11 cellular contexts compared by ENCODE assay signal in the genomic region with DNA sequence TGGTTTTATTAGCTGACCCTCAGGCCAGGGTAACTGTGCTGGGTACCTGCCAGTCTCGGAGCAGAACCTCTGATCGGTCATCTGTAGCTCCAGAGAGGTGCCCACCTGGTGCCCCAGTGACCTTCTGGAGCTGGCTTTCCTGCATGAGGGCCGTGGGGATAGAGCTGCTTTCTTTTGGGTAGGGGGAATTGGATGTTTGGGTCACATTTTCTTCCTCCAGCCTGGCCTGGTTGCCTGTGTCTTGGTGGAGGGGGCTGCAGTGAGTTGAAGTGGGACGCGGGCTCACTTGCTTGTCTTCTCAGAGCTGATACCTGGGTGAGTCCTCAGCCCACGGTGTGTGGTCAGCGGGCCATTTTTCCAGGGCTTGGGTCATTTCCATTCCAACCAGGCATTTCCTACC. TPM values are rescaled to one million over a fixed set of nuclear protein-coding genes. Genes with fewer than 3 reads are reported as not detected.
DNase-seq lines count a peak whose midpoint lies in the region; ATAC-seq and TF ChIP-seq lines count a peak whose summit lies in the region.
"Had no signal": no experiment of that assay in that cellular context is flagged by ENCODE, and none has a peak within 500 bp of the region (broad histone marks: within the 10 kb centered on the region; RNA-seq: fewer than 3 reads in every experiment).

No MANE protein-coding gene starts in this region.

- H3K36me3 Mint-ChIP-seq in progenitor cell of endocrine pancreas (ENCODE audit: insufficient read depth), result peaks cover 2% of the 10 kb centered on the region

- no peaks in the 10 kb centered on the region for H3K27me3 Mint-ChIP-seq in progenitor cell of endocrine pancreas

- no peak for TF ChIP-seq EP300 in esophagus muscularis mucosa (IDR thresholded peaks at IDR 0.05)

- BruUV-seq in Panc1 (replicated peaks; lab: Mats Ljungman, UMichigan), result no TSS peak

- intact Hi-C loops in Panc1 (cut with micrococcal nuclease; ENCODE audit: unreplicated experiment) (loop anchor here (5.0 kb wide), 1 partner anchor 69 kb away; no protein-coding TSS in a partner anchor), esophagus muscularis mucosa (cut with DNase I) (loop anchor here (5.0 kb wide), 1 partner anchor 64 kb away; no protein-coding TSS in a partner anchor)

- peaks cover 53% of the 10 kb centered on the region for H3K4me1 ChIP-seq in Panc1 (ENCODE audit: control insufficient read depth, insufficient read depth, low read length)
- peaks cover 26 to 71% (median 64%) of the 10 kb centered on the region in 4 donors for H3K4me1 ChIP-seq in esophagus muscularis mucosa

- no peaks in the 10 kb centered on the region for H3K9me3 ChIP-seq in Panc1 (ENCODE audit: control insufficient read depth, insufficient read depth, low read depth, low read length)
- no peaks in the 10 kb centered on the region for H3K9me3 ChIP-seq in esophagus muscularis mucosa

- no peaks in the 10 kb centered on the region for H3K9me3 Mint-ChIP-seq in progenitor cell of endocrine pancreas (ENCODE audit: low read depth)

- peak overlapping the region; percentile 80 for H3K4me3 Mint-ChIP-seq in progenitor cell of endocrine pancreas (ENCODE audit: low read depth)

- WGBS in esophagus muscularis mucosa, result 87% methylated on average over 7 of the region's 7 CpGs

- no peak for TF ChIP-seq CTCF in Panc1 (IDR thresholded peaks at IDR 0.05)
- TF ChIP-seq CTCF in esophagus muscularis mucosa (IDR thresholded peaks at IDR 0.05), result no peak
- no peak for TF ChIP-seq CTCF in progenitor cell of endocrine pancreas (IDR thresholded peaks at IDR 0.05; ENCODE audit: unreplicated experiment)

- ATAC-seq in Panc1 (no peak), HG02938 (IDR thresholded peaks at IDR 0.05; ENCODE audit: unreplicated experiment) (no peak), GM18909 (IDR thresholded peaks at IDR 0.05; ENCODE audit: poor library complexity, unreplicated experiment) (no peak)

- in situ Hi-C loops in Panc1 (cut with HindIII; ENCODE audit: low pct_unique_long_range_greater_than_20kb, low sequenced_read_pairs), result no loop called here

- TF ChIP-seq POLR2A in esophagus muscularis mucosa (IDR thresholded peaks at IDR 0.05; ENCODE audit: low read depth), result no peak

- H3K27me3 ChIP-seq in Panc1 (ENCODE audit: control insufficient read depth, insufficient read depth, low read length) (no peaks in the 10 kb centered on the region), esophagus muscularis mucosa (no peaks in the 10 kb centered on the region)

- CTCF ChIA-PET in Panc1 (lab: Charles Lee), result no interaction called here

- peaks cover 47% of the 10 kb centered on the region for H3K4me1 Mint-ChIP-seq in progenitor cell of endocrine pancreas (ENCODE audit: low read depth)

- peak overlapping the region; percentile 93 for H3K27ac ChIP-seq in Panc1 (ENCODE audit: low read length)
- peak overlapping the region; percentile 66 to 93 (median 82) for H3K27ac ChIP-seq in esophagus muscularis mucosa (replicated peaks in 1 of 4)

- H3K36me3 ChIP-seq in Panc1 (ENCODE audit: control insufficient read depth, insufficient read depth, low read length), result no peaks in the 10 kb centered on the region
- H3K36me3 ChIP-seq in esophagus muscularis mucosa, result no peaks in the 10 kb centered on the region

- POLR2A ChIA-PET in Panc1 (lab: Charles Lee), result interaction anchor here (0.5 kb wide), 1 partner anchor 178 kb away, joined by 4 read pairs; no protein-coding TSS in a partner anchor

- H3K27ac Mint-ChIP-seq in progenitor cell of endocrine pancreas, result peak overlapping the region; percentile 91

- H3K4me3 ChIP-seq in Panc1 (ENCODE audit: low read depth in 2 of 2, low read length in 2 of 2), result no peak overlapping the region
- no peak overlapping the region for H3K4me3 ChIP-seq in esophagus muscularis mucosa

- DNase-seq in ELR (ENCODE audit: low read depth), result peak; percentile 26
- DNase-seq in Panc1 (ENCODE audit: low read depth, low spot score), result no peak
- DNase-seq in esophagus muscularis mucosa (ENCODE audit: extremely low spot score), result no peak
- no peak for DNase-seq in progenitor cell of endocrine pancreas (ENCODE audit: low spot score, unreplicated experiment)
- DNase-seq in NCI-H1105 treated with DMSO at 0.1 percent for 48 hours (lab: John Stamatoyannopoulos, UW), result no peak
- DNase-seq in MV-4-11 (lab: John Stamatoyannopoulos, UW), result no peak
- DNase-seq: activated CD4-positive, alpha-beta T cell treated with anti-CD3 and anti-CD28 coated beads, Interleukin-2, amount 50 U/mL, for 4 hours; OCI-M1; stimulated activated naive CD4-positive, alpha-beta T cell had no signal

RNA-seq across cellular contexts. Expression of gene ZNF710, which starts 2.6 kb away (rescaled TPM):
- total RNA-seq in Panc1 (2021; ENCODE audit: unreplicated experiment) (15.8 TPM), esophagus muscularis mucosa (10 to 100 TPM in 2 of 4 donors, 1 to 10 TPM in 2; 6.6 to 13.8 (median 10.1) TPM), progenitor cell of endocrine pancreas (69.3 and 70.0 TPM in 2 replicates)
- 14.2 TPM for polyA plus RNA-seq in Panc1 (2012; ENCODE audit: insufficient read length)
